22 cellular contexts compared by ENCODE assay signal in the genomic region with DNA sequence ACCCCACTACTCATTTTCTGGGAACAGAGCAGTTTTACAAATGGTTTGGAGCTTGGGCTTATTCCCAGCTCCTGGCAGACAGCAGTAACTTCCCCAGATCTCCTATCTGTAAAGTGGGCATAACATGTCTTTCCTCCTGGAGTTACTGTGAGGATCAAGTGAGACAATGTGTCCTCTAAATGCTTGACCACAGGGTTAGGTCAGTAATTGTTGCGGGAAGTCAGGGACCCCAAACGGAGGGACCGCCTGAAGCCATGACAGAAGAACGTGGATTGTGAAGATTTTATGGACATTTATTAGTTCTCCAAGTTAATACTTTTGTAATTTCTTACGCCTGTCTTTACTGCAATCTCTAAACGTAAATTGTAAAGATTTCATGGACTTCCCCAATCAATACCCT.
"Had no signal": no experiment of that assay in that cellular context is flagged by ENCODE, and none has a peak within 500 bp of the region (broad histone marks: within the 10 kb centered on the region; RNA-seq: fewer than 3 reads in every experiment).

No MANE protein-coding gene starts in this region.

- H3K27me3 Mint-ChIP-seq: activated CD4-positive, alpha-beta memory T cell treated with anti-CD3 and anti-CD28 coated beads for 36 hours; activated CD4-positive, alpha-beta T cell treated with anti-CD3 and anti-CD28 coated beads, Interleukin-2, amount 10 ng/mL, durations not matched to agents 7 days and 5 days; activated naive CD8-positive, alpha-beta T cell treated with anti-CD3 and anti-CD28 coated beads, Interleukin-2, amount 10 ng/mL, durations not matched to agents 7 days and 5 days; central memory CD8-positive, alpha-beta T cell; T-helper 17 cell had no signal

- H3K27ac Mint-ChIP-seq: activated CD4-positive, alpha-beta memory T cell treated with anti-CD3 and anti-CD28 coated beads for 36 hours; activated CD4-positive, alpha-beta T cell treated with anti-CD3 and anti-CD28 coated beads, Interleukin-2, amount 10 ng/mL, durations not matched to agents 7 days and 5 days; activated naive CD8-positive, alpha-beta T cell treated with anti-CD3 and anti-CD28 coated beads, Interleukin-2, amount 10 ng/mL, durations not matched to agents 7 days and 5 days; brain; T-helper 17 cell had no signal

- DNase-seq: activated CD4-positive, alpha-beta memory T cell treated with anti-CD3 and anti-CD28 coated beads for 36 hours; activated CD4-positive, alpha-beta T cell treated with anti-CD3 and anti-CD28 coated beads, Interleukin-2, amount 10 ng/mL, durations not matched to agents 7 days and 5 days; activated CD4-positive, CD25-positive, alpha-beta regulatory T cell; activated CD8-positive, alpha-beta memory T cell treated with anti-CD3 and anti-CD28 coated beads for 24 hours; activated naive CD4-positive, alpha-beta T cell treated with anti-CD3 and anti-CD28 coated beads, Interleukin-2, amount 50 U/mL, for 16 hours; activated naive CD8-positive, alpha-beta T cell treated with anti-CD3 and anti-CD28 coated beads, Interleukin-2, amount 10 ng/mL, durations not matched to agents 7 days and 5 days; activated T-cell treated with anti-CD3 and anti-CD28 coated beads, Interleukin-2, amount 50 U/mL, for 72 hours; adrenal gland; aorta; Kasumi-1; KBM-7; NCI-H1092; NCI-H1417; NCI-H1694; NCI-H2029 treated with DMSO at 0.1 percent for 48 hours; NCI-H510A treated with DMSO at 0.1 percent for 48 hours; NCI-H69; SHP77; T-helper 17 cell; T-helper 9 cell had no signal

- H3K27me3 ChIP-seq: adrenal gland had no signal

- H3K9me3 Mint-ChIP-seq: activated naive CD8-positive, alpha-beta T cell treated with anti-CD3 and anti-CD28 coated beads, Interleukin-2, amount 10 ng/mL, durations not matched to agents 7 days and 5 days; activated T-cell treated with anti-CD3 and anti-CD28 coated beads, Interleukin-2, amount 50 U/mL, for 72 hours; central memory CD8-positive, alpha-beta T cell had no signal

- ATAC-seq: T-helper 17 cell had no signal

- H3K9me3 ChIP-seq: adrenal gland had no signal

- H3K4me3 Mint-ChIP-seq: activated CD4-positive, alpha-beta memory T cell treated with anti-CD3 and anti-CD28 coated beads for 36 hours; activated CD4-positive, alpha-beta T cell treated with anti-CD3 and anti-CD28 coated beads, Interleukin-2, amount 10 ng/mL, durations not matched to agents 7 days and 5 days; activated naive CD8-positive, alpha-beta T cell treated with anti-CD3 and anti-CD28 coated beads, Interleukin-2, amount 10 ng/mL, durations not matched to agents 7 days and 5 days; activated T-cell treated with anti-CD3 and anti-CD28 coated beads, Interleukin-2, amount 50 U/mL, for 72 hours; brain; central memory CD8-positive, alpha-beta T cell; T-helper 17 cell had no signal

- H3K27ac ChIP-seq: adrenal gland had no signal

- H3K4me1 Mint-ChIP-seq: brain had no signal

- H3K4me3 ChIP-seq: adrenal gland had no signal

- H3K4me1 ChIP-seq: adrenal gland had no signal
